ENCODE assay signal across 9 cellular contexts in the genomic region with DNA sequence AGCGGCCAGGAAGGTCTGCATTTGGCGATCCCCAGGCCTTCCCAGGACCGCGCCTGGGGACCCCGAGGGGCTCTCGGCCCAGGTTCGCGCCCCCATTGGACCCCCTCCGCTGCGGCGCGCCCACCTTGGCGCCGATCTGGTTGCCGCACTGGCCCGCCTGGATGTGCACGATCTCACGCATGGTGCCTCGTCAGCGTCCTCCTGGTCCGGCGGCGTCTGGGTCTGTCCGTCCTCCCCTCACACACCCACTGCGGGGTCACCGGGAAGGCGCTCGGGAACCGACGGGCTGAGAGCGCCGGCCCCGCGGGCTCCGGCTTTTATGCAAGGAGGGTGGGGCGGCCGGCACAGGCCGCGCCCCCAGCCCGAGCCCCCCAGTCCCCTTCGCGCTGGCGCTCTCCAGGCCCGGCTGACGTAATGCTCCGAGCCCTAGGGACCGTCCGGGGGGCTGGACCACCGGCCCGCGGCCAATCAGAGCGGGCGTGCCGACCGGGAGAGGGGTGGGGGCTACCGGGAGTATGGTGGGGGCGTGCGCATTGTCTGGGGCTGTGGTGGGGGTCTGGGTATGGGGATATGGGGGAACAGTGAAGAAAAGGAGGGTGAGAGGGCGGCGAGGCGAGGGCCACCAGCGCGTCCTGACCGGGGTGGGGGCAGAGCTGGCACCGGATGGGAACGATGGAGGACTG. TPM values are rescaled to one million over a fixed set of nuclear protein-coding genes. Genes with fewer than 3 reads are reported as not detected.
DNase-seq lines count a peak whose midpoint lies in the region; TF ChIP-seq lines count a peak whose summit lies in the region.
"Had no signal": no experiment of that assay in that cellular context is flagged by ENCODE, and none has a peak within 500 bp of the region (broad histone marks: within the 10 kb centered on the region; RNA-seq: fewer than 3 reads in every experiment).

TSS of gene TUBB2B (minus strand) at position 291 of the 683 bp plus-strand sequence. CDS start at position 181, 110 bp downstream.

- H3K9me3 Mint-ChIP-seq in T-helper 2 cell treated with Interferon-gamma antibody and Interleukin-4, amounts not matched to agents 5 μg/mL and 100 μg/mL, for 36 hours, result no peaks in the 10 kb centered on the region
- no peaks in the 10 kb centered on the region for H3K9me3 Mint-ChIP-seq in activated naive CD8-positive, alpha-beta T cell (ENCODE audit: low read depth)

- peak within 1 kb of the TSS; percentile 29 for H2AFZ ChIP-seq in hepatocyte

- H3K9me2 ChIP-seq in hepatocyte (replicated peaks; ENCODE audit: insufficient read depth), result no peaks in the 10 kb centered on the region

- H3K9me3 ChIP-seq in hepatocyte (ENCODE audit: low read depth), result no peaks in the 10 kb centered on the region

- H3K27ac Mint-ChIP-seq in T-helper 2 cell treated with Interferon-gamma antibody and Interleukin-4, amounts not matched to agents 5 μg/mL and 100 μg/mL, for 36 hours, result no peak within 1 kb of the TSS
- H3K27ac Mint-ChIP-seq in activated naive CD8-positive, alpha-beta T cell, result no peak within 1 kb of the TSS

- H3K4me3 ChIP-seq in hepatocyte, result peak within 1 kb of the TSS; percentile 66

- peak within 1 kb of the TSS; percentile 81 for H3K4me2 ChIP-seq in hepatocyte

- peak within 1 kb of the TSS; percentile 62 for H3K27ac ChIP-seq in hepatocyte
- H3K27ac ChIP-seq: C4-2B had no signal

- peaks cover 41% of the 10 kb centered on the region for H3K27me3 ChIP-seq in hepatocyte

- H3K79me2 ChIP-seq in hepatocyte, result peaks cover 7% of the 10 kb centered on the region

- WGBS in hepatocyte (ENCODE audit: low lambda C conversion rate, missing lambda C conversion rate), result 2% methylated on average over 45 of the region's 66 CpGs

- no peaks in the 10 kb centered on the region for H3K36me3 Mint-ChIP-seq in T-helper 2 cell treated with Interferon-gamma antibody and Interleukin-4, amounts not matched to agents 5 μg/mL and 100 μg/mL, for 36 hours (ENCODE audit: low read depth)
- no peaks in the 10 kb centered on the region for H3K36me3 Mint-ChIP-seq in activated naive CD8-positive, alpha-beta T cell

- peaks cover 30% of the 10 kb centered on the region for H3K4me1 Mint-ChIP-seq in T-helper 2 cell treated with Interferon-gamma antibody and Interleukin-4, amounts not matched to agents 5 μg/mL and 100 μg/mL, for 36 hours (ENCODE audit: low read depth)
- H3K4me1 Mint-ChIP-seq in activated naive CD8-positive, alpha-beta T cell (ENCODE audit: low read depth), result peaks cover 45% of the 10 kb centered on the region

- DNase-seq in T-helper 2 cell treated with Interferon-gamma antibody and Interleukin-4, amounts not matched to agents 5 μg/mL and 100 μg/mL, for 36 hours (ENCODE audit: low spot score), result no peak
- DNase-seq in T-helper 2 cell, result no peak
- DNase-seq in NCI-H2029 (lab: John Stamatoyannopoulos, UW), result peak; percentile 97
- DNase-seq in hepatocyte (ENCODE audit: low spot score), result peak; percentile 90
- peak; percentile 97 for DNase-seq in retina
- no peak for DNase-seq in SKM-1 treated with dmso at 0.1 percent for 144 hours (lab: John Stamatoyannopoulos, UW; ENCODE audit: unreplicated experiment)
- no peak for DNase-seq in activated CD4-positive, alpha-beta T cell treated with anti-CD3 and anti-CD28 coated beads for 48 hours

- TF ChIP-seq CTCF in hepatocyte (IDR thresholded peaks at IDR 0.05; ENCODE audit: poor library complexity), result no peak

- peaks cover 3% of the 10 kb centered on the region for H4K20me1 ChIP-seq in hepatocyte (ENCODE audit: insufficient read depth, poor library complexity, severe bottlenecking)

- H3K4me1 ChIP-seq in hepatocyte (ENCODE audit: insufficient read depth), result peaks cover 14% of the 10 kb centered on the region

- no peaks in the 10 kb centered on the region for H3K36me3 ChIP-seq in hepatocyte (replicated peaks; ENCODE audit: insufficient read depth, low read depth)

- peak within 1 kb of the TSS; percentile 84 for H3K4me3 Mint-ChIP-seq in T-helper 2 cell treated with Interferon-gamma antibody and Interleukin-4, amounts not matched to agents 5 μg/mL and 100 μg/mL, for 36 hours
- H3K4me3 Mint-ChIP-seq in activated naive CD8-positive, alpha-beta T cell, result peak within 1 kb of the TSS; percentile 88

- peaks cover 76% of the 10 kb centered on the region for H3K27me3 Mint-ChIP-seq in T-helper 2 cell treated with Interferon-gamma antibody and Interleukin-4, amounts not matched to agents 5 μg/mL and 100 μg/mL, for 36 hours (ENCODE audit: low read depth)
- H3K27me3 Mint-ChIP-seq in activated naive CD8-positive, alpha-beta T cell, result peaks cover 35% of the 10 kb centered on the region

RNA-seq across cellular contexts. Expression of gene TUBB2B, which starts in this region (rescaled TPM):
- 72.0 and 72.2 TPM in 2 replicates for total RNA-seq in hepatocyte
- polyA plus RNA-seq in hepatocyte, result 31.2 and 36.4 TPM in 2 replicates

Comparison
In these comparisons a context has a peak if more than half of its experiments do, and no peak if none do; other contexts are left out.
1. DNase-seq: peak in NCI-H2029 (single experiment), hepatocyte (single experiment) and retina (single experiment); none in T-helper 2 cell treated with Interferon-gamma antibody and Interleukin-4, amounts not matched to agents 5 μg/mL and 100 μg/mL, for 36 hours (single experiment), T-helper 2 cell (0 of 5), SKM-1 treated with dmso at 0.1 percent for 144 hours (single experiment) and activated CD4-positive, alpha-beta T cell treated with anti-CD3 and anti-CD28 coated beads for 48 hours (single experiment).